Comparison of ENCODE assay signal across 13 cellular contexts in genomic region chrX:109704563-109704962, GRCh38. TPM values are rescaled to one million over a fixed set of nuclear protein-coding genes. Genes with fewer than 3 reads are reported as not detected.
DNase-seq lines count a peak whose midpoint lies in the region; ATAC-seq, FAIRE-seq and TF ChIP-seq lines count a peak whose summit lies in the region.
"Had no signal": no experiment of that assay in that cellular context is flagged by ENCODE, and none has a peak within 500 bp of the region (broad histone marks: within the 10 kb centered on the region; RNA-seq: fewer than 3 reads in every experiment).

No MANE protein-coding gene starts in this region.

- no peak for TF ChIP-seq CTCF in left lung (IDR thresholded peaks at IDR 0.05)

- DNase-seq in RCC 7860 (ENCODE audit: low spot score) (no peak), left lung (no peak), superior temporal gyrus (ENCODE audit: extremely low spot score) (no peak), posterior cingulate gyrus (no peak)
- DNase-seq: activated naive CD4-positive, alpha-beta T cell treated with anti-CD3 and anti-CD28 coated beads, Interleukin-2, amount 10 ng/mL, durations not matched to agents 7 days and 5 days; effector memory CD4-positive, alpha-beta T cell; hypothalamus; NCI-H1105 had no signal

- H3K27ac ChIP-seq in left lung = no peak overlapping the region
- H3K27ac ChIP-seq: skin epidermis had no signal

- no peak overlapping the region for H3K4me3 ChIP-seq in left lung
- H3K4me3 ChIP-seq: skin epidermis had no signal

- no peaks in the 10 kb centered on the region for H3K27me3 ChIP-seq in left lung

- intact Hi-C loops in left lung (cut with DNase I) (loop anchor here in 1 of 2 donors (10.0 kb wide), 1 partner anchor 150 kb away; no protein-coding TSS in a partner anchor), posterior cingulate gyrus (cut with DNase I) (no loop called here)

- no peak for FAIRE-seq in RCC 7860 (lab: Jason Lieb, UNC)

- ATAC-seq in GM18498 (IDR thresholded peaks at IDR 0.05; ENCODE audit: unreplicated experiment) = peak; percentile 85
- peak; percentile 70 for ATAC-seq in GM19351 (IDR thresholded peaks at IDR 0.05; ENCODE audit: unreplicated experiment)
- peak; percentile 59 for ATAC-seq in HG02840 (IDR thresholded peaks at IDR 0.05; ENCODE audit: low FRiP score, unreplicated experiment)
- ATAC-seq in HG03521 (IDR thresholded peaks at IDR 0.05; ENCODE audit: unreplicated experiment) = peak; percentile 80
- no peak for ATAC-seq in left lung

- peaks cover 0 to 34% of the 10 kb centered on the region in 2 donors for H3K4me1 ChIP-seq in left lung

- no peaks in the 10 kb centered on the region for H3K36me3 ChIP-seq in left lung

- H3K9me3 ChIP-seq in left lung = no peaks in the 10 kb centered on the region

RNA-seq across cellular contexts. Expression of gene ACSL4, which starts 28.5 kb away (rescaled TPM):
- 10 to 100 TPM; 87.7 to 93.9 TPM for total RNA-seq in left lung
